10 cellular contexts compared by ENCODE assay signal in genomic region chr17:75077072-75077489, GRCh38. TPM values are rescaled to one million over a fixed set of nuclear protein-coding genes. Genes with fewer than 3 reads are reported as not detected.
DNase-seq lines count a peak whose midpoint lies in the region; ATAC-seq and TF ChIP-seq lines count a peak whose summit lies in the region.
"Had no signal": no experiment of that assay in that cellular context is flagged by ENCODE, and none has a peak within 500 bp of the region (broad histone marks: within the 10 kb centered on the region; RNA-seq: fewer than 3 reads in every experiment).

No MANE protein-coding gene starts in this region.

- peak; percentile 43 for ATAC-seq in Right ventricle myocardium superior (ENCODE audit: poor library complexity)
- no peak for ATAC-seq in left ventricle myocardium superior
- no peak for ATAC-seq in GM21447 (IDR thresholded peaks at IDR 0.05; ENCODE audit: unreplicated experiment)
- no peak for ATAC-seq in HG02571 (IDR thresholded peaks at IDR 0.05; ENCODE audit: unreplicated experiment)

- H3K27ac ChIP-seq in coronary artery (peak overlapping the region; percentile 69 to 72), muscle layer of duodenum (ENCODE audit: low read length) (no peak overlapping the region), vagina (peak overlapping the region; percentile 72), adrenal gland (peak overlapping the region in 1 of 5 donors; percentile 47)
- H3K27ac ChIP-seq: C4-2B had no signal

- H3K9me3 ChIP-seq in muscle layer of duodenum (ENCODE audit: control insufficient read depth in 1 of 2, low read length in 2 of 2), result no peaks in the 10 kb centered on the region
- no peaks in the 10 kb centered on the region for H3K9me3 ChIP-seq in vagina
- no peaks in the 10 kb centered on the region for H3K9me3 ChIP-seq in adrenal gland (replicated peaks in 1 of 3)

- WGBS in adrenal gland, 4 donors, result 44 to 92% (median 48%) methylated on average over 4 to 30 of the region's 30 CpGs

- DNase-seq in Right ventricle myocardium superior, result no peak
- no peak for DNase-seq in left ventricle myocardium superior
- no peak for DNase-seq in coronary artery (ENCODE audit: low spot score)
- DNase-seq in vagina (ENCODE audit: extremely low spot score in 2 of 2), result no peak
- no peak for DNase-seq in adrenal gland
- DNase-seq: NCI-H69 had no signal

- no peaks in the 10 kb centered on the region for H3K27me3 ChIP-seq in muscle layer of duodenum (ENCODE audit: low read depth, low read length)
- H3K27me3 ChIP-seq in vagina, result no peaks in the 10 kb centered on the region
- no peaks in the 10 kb centered on the region for H3K27me3 ChIP-seq in adrenal gland

- H3K36me3 ChIP-seq in muscle layer of duodenum (ENCODE audit: control insufficient read depth in 1 of 2, insufficient read depth in 2 of 2, low read length in 2 of 2) (no peaks in the 10 kb centered on the region), vagina (no peaks in the 10 kb centered on the region), adrenal gland (replicated peaks in 1 of 2) (no peaks in the 10 kb centered on the region)

- H3K4me1 ChIP-seq in muscle layer of duodenum (ENCODE audit: control insufficient read depth in 1 of 2, insufficient read depth in 2 of 2, low read length in 2 of 2) (peaks cover 0 to 19% of the 10 kb centered on the region in 2 donors), vagina (peaks cover 37% of the 10 kb centered on the region), adrenal gland (replicated peaks in 1 of 2) (peaks cover 14 to 38% of the 10 kb centered on the region in 2 donors)

- TF ChIP-seq CTCF in coronary artery (IDR thresholded peaks at IDR 0.05), result no peak
- TF ChIP-seq CTCF in vagina (IDR thresholded peaks at IDR 0.05), result no peak
- no peak for TF ChIP-seq CTCF in adrenal gland (IDR thresholded peaks at IDR 0.05)

- TF ChIP-seq POLR2A in vagina (IDR thresholded peaks at IDR 0.05), result no peak
- no peak for TF ChIP-seq POLR2A in adrenal gland (IDR thresholded peaks at IDR 0.05)

- peak overlapping the region; percentile 67 for H3K4me3 ChIP-seq in coronary artery
- H3K4me3 ChIP-seq in muscle layer of duodenum (ENCODE audit: low read depth in 1 of 2, low read length in 2 of 2), result peak overlapping the region; percentile 44 to 67
- peak overlapping the region; percentile 46 to 48 for H3K4me3 ChIP-seq in vagina
- H3K4me3 ChIP-seq in adrenal gland, result peak overlapping the region in 1 of 4 donors; percentile 50

- intact Hi-C loops in Right ventricle myocardium superior (cut with DNase I), result no loop called here
- intact Hi-C loops in left ventricle myocardium superior (cut with micrococcal nuclease), result no loop called here
- intact Hi-C loops in vagina (cut with DNase I), result loop anchor here (10.0 kb wide), 1 partner anchor 48 kb away; no protein-coding TSS in a partner anchor
- intact Hi-C loops in adrenal gland (cut with DNase I), result no loop called here

RNA-seq across cellular contexts. Expression of gene SLC16A5, which starts 10.7 kb away (rescaled TPM):
- total RNA-seq in Right ventricle myocardium superior, result 6.5 TPM
- 7.2 TPM for total RNA-seq in left ventricle myocardium superior
- 26.8 TPM for total RNA-seq in vagina
- total RNA-seq in adrenal gland, result 1 to 10 TPM in 7 of 8 donors, under 1 TPM in 1; 0.91 to 3.0 (median 1.7) TPM
- polyA plus RNA-seq in adrenal gland, result 1 to 10 TPM in 2 of 3 donors, under 1 TPM in 1; 0.77 to 3.9 (median 2.1) TPM

RNA-seq across cellular contexts. Expression of gene KCTD2, which starts 30.1 kb away (rescaled TPM):
- total RNA-seq in Right ventricle myocardium superior, result 23.8 TPM
- total RNA-seq in left ventricle myocardium superior, result 24.1 TPM
- total RNA-seq in vagina, result 17.2 TPM
- 10 to 100 TPM; 38.2 to 49.2 (median 41.8) TPM for total RNA-seq in adrenal gland
- 10 to 100 TPM; 20.6 to 52.4 (median 24.3) TPM for polyA plus RNA-seq in adrenal gland

RNA-seq across cellular contexts. Expression of gene ATP5PD, which starts 30.3 kb away (rescaled TPM):
- total RNA-seq in Right ventricle myocardium superior, result 832 TPM
- total RNA-seq in left ventricle myocardium superior, result 937 TPM
- total RNA-seq in vagina, result 149 TPM
- total RNA-seq in adrenal gland, result 100 to 1,000 TPM; 215 to 452 (median 276) TPM
- 100 to 1,000 TPM; 393 to 826 (median 646) TPM for polyA plus RNA-seq in adrenal gland

RNA-seq across cellular contexts. Expression of gene ARMC7, which starts 32.7 kb away (rescaled TPM):
- 5.3 TPM for total RNA-seq in Right ventricle myocardium superior
- total RNA-seq in left ventricle myocardium superior, result 6.0 TPM
- total RNA-seq in vagina, result 12.8 TPM
- total RNA-seq in adrenal gland, result 10 to 100 TPM in 1 of 8 donors, 1 to 10 TPM in 7; 4.9 to 13.8 (median 9.0) TPM
- polyA plus RNA-seq in adrenal gland, result 1 to 10 TPM; 5.5 to 7.1 (median 5.8) TPM

RNA-seq across cellular contexts. Expression of gene NT5C, which starts 54.5 kb away (rescaled TPM):
- total RNA-seq in Right ventricle myocardium superior, result 24.6 TPM
- total RNA-seq in left ventricle myocardium superior, result 25.5 TPM
- total RNA-seq in vagina, result 98.5 TPM
- total RNA-seq in adrenal gland, result 100 to 1,000 TPM in 1 of 8 donors, 10 to 100 TPM in 7; 33.4 to 112 (median 62.9) TPM
- 100 to 1,000 TPM in 2 of 3 donors, 10 to 100 TPM in 1; 20.6 to 124 (median 114) TPM for polyA plus RNA-seq in adrenal gland
